8 cellular contexts compared by ENCODE assay signal in genomic region chr10:27354100-27354499, GRCh38.
DNase-seq lines count a peak whose midpoint lies in the region; ATAC-seq and TF ChIP-seq lines count a peak whose summit lies in the region.
"Not testable (repeated sequence)": the region's sequence is repeated elsewhere in the genome, so short reads cannot be mapped to it uniquely, and the experiment has no call there.

No MANE protein-coding gene starts in this region.

- H3F3A ChIP-seq in DOHH2 (ENCODE audit: control insufficient read depth, insufficient read depth) = not testable (repeated sequence)

- H3K9me3 Mint-ChIP-seq in natural killer cell = not testable (repeated sequence)

- H3K4me2 ChIP-seq in DOHH2 (ENCODE audit: low read length) = peak overlapping the region; percentile 58

- H4K20me1 ChIP-seq in DOHH2 (ENCODE audit: control insufficient read depth, insufficient read depth, low read depth, low read length) = not testable (repeated sequence)

- peaks cover 6 to 15% of the 10 kb centered on the region in 2 donors for H3K27me3 Mint-ChIP-seq in natural killer cell (ENCODE audit: low read depth in 2 of 2)

- peaks cover 16% of the 10 kb centered on the region for H3K4me1 ChIP-seq in DOHH2 (ENCODE audit: control insufficient read depth, low read length)
- H3K4me1 ChIP-seq in breast epithelium = not testable (repeated sequence)

- H3K27ac Mint-ChIP-seq in natural killer cell = peak overlapping the region in 1 of 2 donors; percentile 18

- ATAC-seq in GM19043 (IDR thresholded peaks at IDR 0.05; ENCODE audit: low read depth, unreplicated experiment) (peak; percentile 7), GM21529 (IDR thresholded peaks at IDR 0.05; ENCODE audit: unreplicated experiment) (peak; percentile 5), HG02938 (IDR thresholded peaks at IDR 0.05; ENCODE audit: unreplicated experiment) (peak; percentile 26), HG03520 (IDR thresholded peaks at IDR 0.05; ENCODE audit: unreplicated experiment) (peak; percentile 23), natural killer cell (peak in 1 of 3 donors; percentile 23)

- H3K4me3 ChIP-seq in DOHH2 (ENCODE audit: low read length) = peak overlapping the region; percentile 61
- H3K4me3 ChIP-seq in breast epithelium = not testable (repeated sequence)

- H3K27ac ChIP-seq in DOHH2 (ENCODE audit: low read depth, low read length) = not testable (repeated sequence)
- H3K27ac ChIP-seq in VCaP = peak overlapping the region; percentile 84
- peak overlapping the region; percentile 13 to 61 for H3K27ac ChIP-seq in breast epithelium

- not testable (repeated sequence) for H3K4me1 Mint-ChIP-seq in natural killer cell

- not testable (repeated sequence) for H3K9me2 ChIP-seq in DOHH2 (replicated peaks; ENCODE audit: control insufficient read depth, low read length)

- not testable (repeated sequence) for H3K9me3 ChIP-seq in DOHH2 (ENCODE audit: control insufficient read depth, insufficient read depth, low read length); breast epithelium

- H3K27me3 ChIP-seq in DOHH2 (ENCODE audit: control insufficient read depth, low read length); breast epithelium: not testable (repeated sequence)

- TF ChIP-seq CTCF in DOHH2 (IDR thresholded peaks at IDR 0.05; ENCODE audit: low read depth, low read length, poor library complexity, severe bottlenecking); VCaP (conservative IDR thresholded peaks at IDR 0.05); breast epithelium (IDR thresholded peaks at IDR 0.05); natural killer cell (IDR thresholded peaks at IDR 0.05): not testable (repeated sequence)

- DNase-seq in breast epithelium (ENCODE audit: low spot score in 2 of 2); natural killer cell: not testable (repeated sequence)

- H3K79me2 ChIP-seq in DOHH2 (ENCODE audit: control insufficient read depth, low read length) = not testable (repeated sequence)

- intact Hi-C loops in breast epithelium (cut with DNase I; ENCODE audit: low total_unique reads); natural killer cell (cut with micrococcal nuclease): not testable (repeated sequence)

- H3K36me3 ChIP-seq in DOHH2 (ENCODE audit: control insufficient read depth, low read length); breast epithelium: not testable (repeated sequence)

- not testable (repeated sequence) for TF ChIP-seq POLR2A in breast epithelium (IDR thresholded peaks at IDR 0.05)

- peak overlapping the region; percentile 72 for H3K4me3 Mint-ChIP-seq in natural killer cell

- not testable (repeated sequence) for H3K36me3 Mint-ChIP-seq in natural killer cell
